Comparison of ENCODE assay signal across 15 cellular contexts in the genomic region with DNA sequence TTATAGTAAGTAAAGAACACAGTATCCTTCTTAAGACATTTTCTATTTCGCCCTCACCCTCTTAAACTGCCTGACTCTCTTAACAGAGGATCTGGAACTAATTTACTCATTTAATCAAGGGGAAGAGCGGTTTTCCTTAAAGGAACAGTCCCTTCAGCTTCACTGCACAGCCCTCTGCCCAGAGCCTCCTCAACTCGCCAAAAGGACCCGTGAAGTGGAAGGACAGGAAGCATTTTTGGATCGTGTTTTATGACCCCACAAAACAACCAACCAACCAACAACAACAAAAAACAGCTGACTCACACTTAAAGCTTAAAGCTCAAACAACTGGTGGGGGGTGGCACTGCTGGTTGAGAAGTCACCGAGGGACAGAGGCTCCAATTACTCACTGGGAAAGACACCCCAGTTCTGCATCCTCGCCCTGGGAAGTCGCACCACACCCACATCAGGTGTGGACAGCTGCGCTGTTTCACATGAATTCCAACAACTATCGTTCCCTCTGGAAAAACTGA. TPM values are rescaled to one million over a fixed set of nuclear protein-coding genes. Genes with fewer than 3 reads are reported as not detected.
DNase-seq lines count a peak whose midpoint lies in the region; ATAC-seq and TF ChIP-seq lines count a peak whose summit lies in the region.
"Had no signal": no experiment of that assay in that cellular context is flagged by ENCODE, and none has a peak within 500 bp of the region (broad histone marks: within the 10 kb centered on the region; RNA-seq: fewer than 3 reads in every experiment).

No MANE protein-coding gene starts in this region.

- no peak overlapping the region for H3K4me3 ChIP-seq in cardiac muscle cell
- no peak overlapping the region for H3K4me3 ChIP-seq in astrocyte of the cerebellum (ENCODE audit: low read depth, low read length)
- H3K4me3 ChIP-seq: upper lobe of left lung had no signal

- H3K4me3 Mint-ChIP-seq in type B pancreatic cell, result peak overlapping the region; percentile 57
- no peak overlapping the region for H3K4me3 Mint-ChIP-seq in stimulated activated effector memory CD8-positive, alpha-beta T cell treated with anti-CD3 and anti-CD28 coated beads, Interleukin-12 subunit alpha, Interleukin-12 subunit beta, amount 100 ng/mL, for 72 hours
- H3K4me3 Mint-ChIP-seq in activated CD8-positive, alpha-beta memory T cell treated with anti-CD3 and anti-CD28 coated beads, Interleukin-2, amount 10 ng/mL, durations not matched to agents 7 days and 5 days, result no peak overlapping the region
- H3K4me3 Mint-ChIP-seq: activated CD4-positive, alpha-beta T cell treated with anti-CD3 and anti-CD28 coated beads, Interleukin-2, amount 10 ng/mL, durations not matched to agents 24 days and 14 days; activated naive CD8-positive, alpha-beta T cell treated with anti-CD3 and anti-CD28 coated beads, Interleukin-2, amount 50 U/mL, for 24 hours had no signal

- peaks cover 5% of the 10 kb centered on the region for H3K9me3 Mint-ChIP-seq in type B pancreatic cell
- peaks cover 7% of the 10 kb centered on the region for H3K9me3 Mint-ChIP-seq in stimulated activated effector memory CD8-positive, alpha-beta T cell treated with anti-CD3 and anti-CD28 coated beads, Interleukin-12 subunit alpha, Interleukin-12 subunit beta, amount 100 ng/mL, for 72 hours
- peaks cover 5% of the 10 kb centered on the region for H3K9me3 Mint-ChIP-seq in activated CD8-positive, alpha-beta memory T cell treated with anti-CD3 and anti-CD28 coated beads, Interleukin-2, amount 10 ng/mL, durations not matched to agents 7 days and 5 days (ENCODE audit: low read depth)

- H3K36me3 Mint-ChIP-seq in type B pancreatic cell, result peaks cover 15% of the 10 kb centered on the region
- H3K36me3 Mint-ChIP-seq in stimulated activated effector memory CD8-positive, alpha-beta T cell treated with anti-CD3 and anti-CD28 coated beads, Interleukin-12 subunit alpha, Interleukin-12 subunit beta, amount 100 ng/mL, for 72 hours, result no peaks in the 10 kb centered on the region
- no peaks in the 10 kb centered on the region for H3K36me3 Mint-ChIP-seq in activated CD8-positive, alpha-beta memory T cell treated with anti-CD3 and anti-CD28 coated beads, Interleukin-2, amount 10 ng/mL, durations not matched to agents 7 days and 5 days

- no peaks in the 10 kb centered on the region for H3K9me3 ChIP-seq in cardiac muscle cell (ENCODE audit: low read depth)
- H3K9me3 ChIP-seq: upper lobe of left lung had no signal

- no peaks in the 10 kb centered on the region for H3K4me1 ChIP-seq in cardiac muscle cell (ENCODE audit: low read depth)
- H3K4me1 ChIP-seq: upper lobe of left lung had no signal

- TF ChIP-seq CTCF in cardiac muscle cell (IDR thresholded peaks at IDR 0.05; ENCODE audit: low read depth, low read length) (no peak), astrocyte of the cerebellum (IDR thresholded peaks at IDR 0.05; ENCODE audit: low read depth, low read length, missing control alignments) (no peak), type B pancreatic cell (conservative IDR thresholded peaks at IDR 0.05) (no peak)

- H3K27me3 Mint-ChIP-seq in type B pancreatic cell, result no peaks in the 10 kb centered on the region
- peaks cover 1% of the 10 kb centered on the region for H3K27me3 Mint-ChIP-seq in activated CD8-positive, alpha-beta memory T cell treated with anti-CD3 and anti-CD28 coated beads, Interleukin-2, amount 10 ng/mL, durations not matched to agents 7 days and 5 days

- ATAC-seq in stimulated activated effector memory CD8-positive, alpha-beta T cell treated with anti-CD3 and anti-CD28 coated beads, Interleukin-12 subunit alpha, Interleukin-12 subunit beta, amount 100 ng/mL, for 72 hours, result no peak
- ATAC-seq in GM18517 (IDR thresholded peaks at IDR 0.05; ENCODE audit: unreplicated experiment), result no peak
- ATAC-seq in activated CD8-positive, alpha-beta memory T cell treated with anti-CD3 and anti-CD28 coated beads, Interleukin-2, amount 10 ng/mL, durations not matched to agents 7 days and 5 days, result no peak
- ATAC-seq: activated naive CD8-positive, alpha-beta T cell treated with anti-CD3 and anti-CD28 coated beads, Interleukin-2, amount 50 U/mL, for 24 hours; left colon had no signal

- H3K27ac Mint-ChIP-seq in type B pancreatic cell, result peak overlapping the region; percentile 35
- H3K27ac Mint-ChIP-seq in stimulated activated effector memory CD8-positive, alpha-beta T cell treated with anti-CD3 and anti-CD28 coated beads, Interleukin-12 subunit alpha, Interleukin-12 subunit beta, amount 100 ng/mL, for 72 hours, result no peak overlapping the region
- H3K27ac Mint-ChIP-seq in activated CD8-positive, alpha-beta memory T cell treated with anti-CD3 and anti-CD28 coated beads, Interleukin-2, amount 10 ng/mL, durations not matched to agents 7 days and 5 days, result no peak overlapping the region
- H3K27ac Mint-ChIP-seq: activated CD4-positive, alpha-beta T cell treated with anti-CD3 and anti-CD28 coated beads, Interleukin-2, amount 10 ng/mL, durations not matched to agents 24 days and 14 days; activated naive CD8-positive, alpha-beta T cell treated with anti-CD3 and anti-CD28 coated beads, Interleukin-2, amount 50 U/mL, for 24 hours had no signal

- CTCF ChIA-PET in activated CD8-positive, alpha-beta memory T cell treated with anti-CD3 and anti-CD28 coated beads, Interleukin-2, amount 10 ng/mL, durations not matched to agents 7 days and 5 days (lab: Charles Lee), result no interaction called here

- H3K27me3 ChIP-seq in cardiac muscle cell, result no peaks in the 10 kb centered on the region
- H3K27me3 ChIP-seq: upper lobe of left lung had no signal

- peaks cover 27% of the 10 kb centered on the region for H3K4me1 Mint-ChIP-seq in type B pancreatic cell (ENCODE audit: unreplicated experiment)
- H3K4me1 Mint-ChIP-seq in stimulated activated effector memory CD8-positive, alpha-beta T cell treated with anti-CD3 and anti-CD28 coated beads, Interleukin-12 subunit alpha, Interleukin-12 subunit beta, amount 100 ng/mL, for 72 hours, result peaks cover 5% of the 10 kb centered on the region
- no peaks in the 10 kb centered on the region for H3K4me1 Mint-ChIP-seq in activated CD8-positive, alpha-beta memory T cell treated with anti-CD3 and anti-CD28 coated beads, Interleukin-2, amount 10 ng/mL, durations not matched to agents 7 days and 5 days

- H3K27ac ChIP-seq in cardiac muscle cell, result peak overlapping the region; percentile 24
- H3K27ac ChIP-seq: epithelial cell of prostate, parathyroid adenoma, upper lobe of left lung had no signal

- peaks cover 51% of the 10 kb centered on the region for H3K36me3 ChIP-seq in cardiac muscle cell
- H3K36me3 ChIP-seq: upper lobe of left lung had no signal

- in situ Hi-C loops in astrocyte of the cerebellum (cut with HindIII; ENCODE audit: low sequenced_read_pairs), result no loop called here

- intact Hi-C loops in cardiac septum (cut with DNase I), result loop anchor here (5.0 kb wide), 1 partner anchor 34 kb away; the partner anchor contains the start of gene NID2

- DNase-seq in cardiac muscle cell (ENCODE audit: low read depth in 1 of 2, low spot score in 1 of 2) (peak in 1 of 2 donors; percentile 47), cardiac septum (ENCODE audit: low spot score) (no peak), astrocyte of the cerebellum (ENCODE audit: low read depth) (peak; percentile 42), left kidney (ENCODE audit: low read depth, low spot score) (peak; percentile 34), type B pancreatic cell (ENCODE audit: extremely low spot score, unreplicated experiment) (no peak)
- no peak for DNase-seq in stimulated activated effector memory CD8-positive, alpha-beta T cell treated with anti-CD3 and anti-CD28 coated beads, Interleukin-12 subunit alpha, Interleukin-12 subunit beta, amount 100 ng/mL, for 72 hours (ENCODE audit: low spot score in 2 of 2)
- no peak for DNase-seq in activated CD8-positive, alpha-beta memory T cell treated with anti-CD3 and anti-CD28 coated beads, Interleukin-2, amount 10 ng/mL, durations not matched to agents 7 days and 5 days
- DNase-seq: activated CD4-positive, alpha-beta T cell treated with anti-CD3 and anti-CD28 coated beads, Interleukin-2, amount 10 ng/mL, durations not matched to agents 24 days and 14 days; activated naive CD8-positive, alpha-beta T cell treated with anti-CD3 and anti-CD28 coated beads, Interleukin-2, amount 50 U/mL, for 24 hours; left colon; NCI-H524; upper lobe of left lung had no signal

RNA-seq across cellular contexts. Expression of gene NID2, which starts 35.7 kb away (rescaled TPM):
- 275 and 538 TPM in 2 replicates for total RNA-seq in cardiac muscle cell
- polyA plus RNA-seq in cardiac muscle cell, result 179 and 341 TPM in 2 replicates
- total RNA-seq in cardiac septum, result 37.3 TPM
- 8.3 and 65.7 TPM in 2 replicates for total RNA-seq in type B pancreatic cell (ENCODE audit: low replicate concordance)
- under 1 TPM; 0.18 to 0.21 TPM for total RNA-seq in activated CD8-positive, alpha-beta memory T cell treated with anti-CD3 and anti-CD28 coated beads, Interleukin-2, amount 10 ng/mL, durations not matched to agents 7 days and 5 days

RNA-seq across cellular contexts. Expression of gene RTRAF, which starts 43.8 kb away (rescaled TPM):
- total RNA-seq in cardiac muscle cell (60.6 and 129 TPM in 2 replicates), cardiac septum (159 TPM), type B pancreatic cell (ENCODE audit: low replicate concordance) (185 and 206 TPM in 2 replicates)
- 309 and 332 TPM in 2 replicates for polyA plus RNA-seq in cardiac muscle cell
- total RNA-seq in activated CD8-positive, alpha-beta memory T cell treated with anti-CD3 and anti-CD28 coated beads, Interleukin-2, amount 10 ng/mL, durations not matched to agents 7 days and 5 days, result 100 to 1,000 TPM; 147 to 180 TPM

Comparison
In these comparisons a context has a peak if more than half of its experiments do, and no peak if none do; other contexts are left out.
1. DNase-seq: peak in astrocyte of the cerebellum (single experiment) and left kidney (single experiment); none in cardiac septum (single experiment), type B pancreatic cell (single experiment), stimulated activated effector memory CD8-positive, alpha-beta T cell treated with anti-CD3 and anti-CD28 coated beads, Interleukin-12 subunit alpha, Interleukin-12 subunit beta, amount 100 ng/mL, for 72 hours (0 of 2) and activated CD8-positive, alpha-beta memory T cell treated with anti-CD3 and anti-CD28 coated beads, Interleukin-2, amount 10 ng/mL, durations not matched to agents 7 days and 5 days (single experiment).